ENCODE assay signal across 6 cellular contexts in the genomic region with DNA sequence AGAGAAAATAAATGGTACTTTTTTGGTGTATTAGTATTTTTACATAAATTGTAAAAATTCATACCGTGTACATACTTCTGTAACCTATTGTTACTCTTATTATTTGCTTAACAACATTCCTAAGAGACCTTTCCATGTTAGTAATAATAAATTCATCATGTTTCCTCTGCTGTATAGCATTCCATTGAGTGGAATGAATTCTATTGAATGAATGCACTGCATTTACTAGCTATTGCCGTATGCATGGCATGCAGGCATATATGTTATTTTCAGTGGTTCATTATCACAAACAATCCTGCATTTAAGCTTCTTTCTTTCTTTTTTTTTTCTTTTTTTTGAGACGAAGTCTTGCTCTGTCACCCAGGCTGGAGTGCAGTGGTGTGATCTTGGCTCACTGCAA.
"Had no signal": no experiment of that assay in that cellular context is flagged by ENCODE, and none has a peak within 500 bp of the region (broad histone marks: within the 10 kb centered on the region; RNA-seq: fewer than 3 reads in every experiment).

No MANE protein-coding gene starts in this region.

- DNase-seq: H9, HCEC 1CT, KBM-7 had no signal

- H3K27ac ChIP-seq: HL-60, KMS-11 had no signal

- H2AFZ ChIP-seq: GM23338 had no signal

- H3K4me2 ChIP-seq: GM23338, KMS-11 had no signal

- H3K9ac ChIP-seq: KMS-11 had no signal

- H3K4me3 ChIP-seq: GM23338 had no signal

- ATAC-seq: GM23338 had no signal
